Comparison of ENCODE assay signal across 8 cellular contexts in genomic region chr14:65179918-65180724, GRCh38.
DNase-seq lines count a peak whose midpoint lies in the region; ATAC-seq and TF ChIP-seq lines count a peak whose summit lies in the region.

No MANE protein-coding gene starts in this region.

- H3K9me3 ChIP-seq in gastroesophageal sphincter = peaks cover 0 to 16% (median 0%) of the 10 kb centered on the region in 3 donors
- H3K9me3 ChIP-seq in BE2C = no peaks in the 10 kb centered on the region

- DNase-seq in AG20443 (ENCODE audit: low spot score) = peak; percentile 87
- DNase-seq in activated B cell treated with CpG ODN at 0.5 μM for 24 hours = peak; percentile 46
- peak; percentile 25 to 32 (median 32) for DNase-seq in stimulated activated CD4-positive, alpha-beta T cell treated with anti-CD3 and anti-CD28 coated beads, TNF-alpha, amount 100 ng/mL, for 48 hours (ENCODE audit: low read depth in 3 of 3)
- no peak for DNase-seq in SHP77 treated with DMSO at 0.1 percent for 48 hours (lab: John Stamatoyannopoulos, UW)
- no peak for DNase-seq in BE2C

- H3K27me3 Mint-ChIP-seq in activated B cell treated with CpG ODN at 0.5 μM for 24 hours = no peaks in the 10 kb centered on the region

- 36 to 45% methylated on average over 4 to 8 of the region's 8 CpGs for WGBS in gastroesophageal sphincter (ENCODE audit: low coverage in 1 of 2), 2 donors

- peak overlapping the region; percentile 71 for H3K4me3 Mint-ChIP-seq in activated B cell treated with CpG ODN at 0.5 μM for 24 hours

- ATAC-seq in GM19351 (IDR thresholded peaks at IDR 0.05; ENCODE audit: unreplicated experiment) (peak; percentile 90), HG03196 (IDR thresholded peaks at IDR 0.05; ENCODE audit: unreplicated experiment) (peak; percentile 89), activated B cell treated with CpG ODN at 0.5 μM for 24 hours (ENCODE audit: low read depth) (peak; percentile 93), gastroesophageal sphincter (peak; percentile 85)

- peaks cover 6% of the 10 kb centered on the region for H3K9me3 Mint-ChIP-seq in activated B cell treated with CpG ODN at 0.5 μM for 24 hours

- H3K4me1 Mint-ChIP-seq in activated B cell treated with CpG ODN at 0.5 μM for 24 hours = peaks cover 37% of the 10 kb centered on the region

- TF ChIP-seq CTCF in activated B cell treated with CpG ODN at 0.5 μM for 24 hours (IDR thresholded peaks at IDR 0.05) (no peak), gastroesophageal sphincter (IDR thresholded peaks at IDR 0.05) (no peak), BE2C (IDR thresholded peaks at IDR 0.05; ENCODE audit: low read depth, low read length) (no peak)

- H3K4me3 ChIP-seq in gastroesophageal sphincter (no peak overlapping the region), BE2C (ENCODE audit: low read depth, low read length) (no peak overlapping the region)

- H3K27ac Mint-ChIP-seq in activated B cell treated with CpG ODN at 0.5 μM for 24 hours = peak overlapping the region; percentile 86

- H3K27me3 ChIP-seq in gastroesophageal sphincter (peaks cover 5% of the 10 kb centered on the region), BE2C (no peaks in the 10 kb centered on the region)

- no peak for TF ChIP-seq EP300 in gastroesophageal sphincter (IDR thresholded peaks at IDR 0.05)

- CTCF ChIA-PET in activated B cell treated with CpG ODN at 0.5 μM for 24 hours (lab: Charles Lee) = interaction anchor here (1.2 kb wide), 1 partner anchor 16 kb away, joined by 3 read pairs; no protein-coding TSS in a partner anchor

- POLR2A ChIA-PET in activated B cell treated with CpG ODN at 0.5 μM for 24 hours (lab: Charles Lee) = interaction anchor here (0.6 to 8.6 kb wide), 10 partner anchors 10 to 233 kb away, joined by 3 to 110 read pairs (median 5); no protein-coding TSS in a partner anchor

- H3K36me3 Mint-ChIP-seq in activated B cell treated with CpG ODN at 0.5 μM for 24 hours (ENCODE audit: low read depth) = peaks cover 1% of the 10 kb centered on the region

- intact Hi-C loops in activated B cell treated with CpG ODN at 0.5 μM for 24 hours (cut with micrococcal nuclease) = loop anchor here (1.0 kb wide), 5 partner anchors 9 to 48 kb away; no protein-coding TSS in a partner anchor

- H3K27ac ChIP-seq in gastroesophageal sphincter = no peak overlapping the region

- H3K36me3 ChIP-seq in gastroesophageal sphincter = no peaks in the 10 kb centered on the region
- H3K36me3 ChIP-seq in BE2C = no peaks in the 10 kb centered on the region

- no peaks in the 10 kb centered on the region for H3K4me1 ChIP-seq in gastroesophageal sphincter
- H3K4me1 ChIP-seq in BE2C = peaks cover 7% of the 10 kb centered on the region

- TF ChIP-seq POLR2A in gastroesophageal sphincter (IDR thresholded peaks at IDR 0.05) = no peak

Comparison
In these comparisons a context has a peak if more than half of its experiments do, and no peak if none do; other contexts are left out.
1. DNase-seq: peak in AG20443 (single experiment), activated B cell treated with CpG ODN at 0.5 μM for 24 hours (single experiment) and stimulated activated CD4-positive, alpha-beta T cell treated with anti-CD3 and anti-CD28 coated beads, TNF-alpha, amount 100 ng/mL, for 48 hours (3 of 3); none in SHP77 treated with DMSO at 0.1 percent for 48 hours (single experiment) and BE2C (single experiment).
2. Peak in every context shown above with its lines, with median percentiles within 50 percentile points of each other: ATAC-seq.